ENCODE assay signal across 1 cellular context in genomic region chr20:41694796-41695195, GRCh38.
TF ChIP-seq lines count a peak whose summit lies in the region.

No MANE protein-coding gene starts in this region.

TF ChIP-seq in HCT116, 20 proteins besides CTCF, POLR2A, EP300 and RAD21 (continued from another document):
- TF ChIP-seq MAX (IDR thresholded peaks at IDR 0.05), result no peak
- no peak for TF ChIP-seq EZH2phosphoT487 (IDR thresholded peaks at IDR 0.05; ENCODE audit: borderline replicate concordance)
- no peak for TF ChIP-seq ELF1 (IDR thresholded peaks at IDR 0.05; ENCODE audit: borderline replicate concordance, low read depth)
- TF ChIP-seq CEBPB (IDR thresholded peaks at IDR 0.05; ENCODE audit: low read depth), result no peak
- TF ChIP-seq FOSL1 (IDR thresholded peaks at IDR 0.05; ENCODE audit: low read depth), result no peak
TF ChIP-seq in HCT116: peak in this region for 0.
